8 cellular contexts compared by ENCODE assay signal in the genomic region with DNA sequence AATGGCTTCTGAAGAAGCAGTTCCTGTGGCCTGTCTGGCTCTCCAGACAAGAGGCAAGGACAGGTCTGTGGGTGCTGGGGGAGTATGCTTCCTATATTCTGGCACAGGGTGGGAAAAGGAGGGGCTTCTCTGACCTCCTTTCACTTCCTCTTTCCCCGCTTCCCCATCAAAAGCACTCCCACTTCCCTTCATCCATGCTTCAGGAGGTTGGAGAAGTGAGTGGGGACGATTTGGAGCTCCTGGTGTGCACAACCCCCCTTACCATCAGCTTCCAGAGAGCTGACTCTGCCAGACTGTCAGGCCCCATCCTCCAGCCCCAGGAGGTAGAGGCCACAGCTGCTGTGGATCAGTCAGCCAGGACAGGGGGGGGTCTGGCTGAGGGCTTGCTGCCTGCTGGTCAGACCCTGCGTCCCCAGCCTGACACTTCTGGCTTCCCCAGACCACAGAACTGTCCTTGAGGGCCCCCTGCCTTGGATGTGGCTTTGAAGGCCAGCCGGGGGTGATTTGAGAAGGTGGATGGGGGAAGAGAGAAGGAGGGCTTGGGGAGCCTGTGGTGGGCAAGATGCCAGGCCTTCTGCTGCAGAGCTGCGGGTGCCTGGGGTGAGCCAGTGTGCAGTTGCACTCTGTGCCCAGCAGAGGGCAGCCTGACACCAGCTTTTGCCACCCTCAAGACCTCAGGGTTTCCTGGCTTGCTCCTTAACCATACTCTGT. TPM values are rescaled to one million over a fixed set of nuclear protein-coding genes. Genes with fewer than 3 reads are reported as not detected.
DNase-seq lines count a peak whose midpoint lies in the region; ATAC-seq and TF ChIP-seq lines count a peak whose summit lies in the region.

No MANE protein-coding gene starts in this region.

- 22 to 55% (median 45%) methylated on average over 2 to 5 of the region's 5 CpGs for WGBS in stomach, 5 donors

- no peak overlapping the region for H3K9ac ChIP-seq in Loucy (ENCODE audit: low read depth, low read length, poor library complexity, severe bottlenecking)

- H3K27ac ChIP-seq in neutrophil, result peak overlapping the region; percentile 45
- peak overlapping the region; percentile 37 to 90 (median 88) for H3K27ac ChIP-seq in stomach

- peaks cover 58% of the 10 kb centered on the region; the same call in 1 of the 2 replicates for H3K36me3 ChIP-seq in Loucy (ENCODE audit: insufficient read depth, low read length)
- peaks cover 100% of the 10 kb centered on the region for H3K36me3 ChIP-seq in neutrophil
- peaks cover 61 to 96% (median 92%) of the 10 kb centered on the region in 4 donors for H3K36me3 ChIP-seq in stomach

- no peak for TF ChIP-seq POLR2A in stomach (IDR thresholded peaks at IDR 0.05)

- H2AFZ ChIP-seq in Loucy (ENCODE audit: low read length), result no peak overlapping the region

- no peak overlapping the region for H3K4me2 ChIP-seq in Loucy (ENCODE audit: low read depth, low read length, poor library complexity, severe bottlenecking)

- no peaks in the 10 kb centered on the region for H3K9me2 ChIP-seq in Loucy (replicated peaks; ENCODE audit: low read depth, low read length)

- H3K27me3 ChIP-seq in Loucy (ENCODE audit: insufficient read depth, low read length, poor library complexity, severe bottlenecking) (no peaks in the 10 kb centered on the region), neutrophil (no peaks in the 10 kb centered on the region), stomach (no peaks in the 10 kb centered on the region)

- H3K9me3 ChIP-seq in Loucy (ENCODE audit: insufficient read depth, low read depth, low read length), result no peaks in the 10 kb centered on the region
- H3K9me3 ChIP-seq in neutrophil, result no peaks in the 10 kb centered on the region
- no peaks in the 10 kb centered on the region for H3K9me3 ChIP-seq in stomach

- H3K4me1 ChIP-seq in Loucy (ENCODE audit: insufficient read depth, low read length, poor library complexity, severe bottlenecking), result no peaks in the 10 kb centered on the region
- H3K4me1 ChIP-seq in neutrophil (ENCODE audit: control insufficient read depth in 1 of 2, insufficient read depth in 1 of 2, low read depth in 1 of 2, low read length in 1 of 2), result peaks cover 0 to 4% of the 10 kb centered on the region in 2 experiments
- H3K4me1 ChIP-seq in stomach, result peaks cover 15 to 51% (median 31%) of the 10 kb centered on the region in 4 donors

- H3F3A ChIP-seq in Loucy (ENCODE audit: low read depth), result no peaks in the 10 kb centered on the region

- no peaks in the 10 kb centered on the region for H4K20me1 ChIP-seq in Loucy (ENCODE audit: insufficient read depth, low read length, poor library complexity, severe bottlenecking)

- H3K79me2 ChIP-seq in Loucy (ENCODE audit: insufficient read depth, low read length), result no peaks in the 10 kb centered on the region

- TF ChIP-seq CTCF in GM12801 (IDR thresholded peaks at IDR 0.05; ENCODE audit: extremely low read depth, insufficient read length), result peak; percentile 29
- peak; percentile 84 for TF ChIP-seq CTCF in Loucy (conservative IDR thresholded peaks at IDR 0.05; ENCODE audit: low read length)
- TF ChIP-seq CTCF in fibroblast of villous mesenchyme (IDR thresholded peaks at IDR 0.05; ENCODE audit: insufficient read depth, low read depth, low read length), result peak; percentile 89
- peak; percentile 96 for TF ChIP-seq CTCF in neutrophil (IDR thresholded peaks at IDR 0.05)
- peak in 6 of 7 experiments; percentile 88 to 100 (median 99) for TF ChIP-seq CTCF in stomach (IDR thresholded peaks at IDR 0.05)

- H3K4me3 ChIP-seq in Loucy (ENCODE audit: low read length, poor library complexity, severe bottlenecking) (no peak overlapping the region), fibroblast of villous mesenchyme (ENCODE audit: low read depth, low read length) (no peak overlapping the region), neutrophil (ENCODE audit: low read depth in 1 of 2, low read length in 1 of 2) (no peak overlapping the region), stomach (no peak overlapping the region)

- ATAC-seq in GM21529 (IDR thresholded peaks at IDR 0.05; ENCODE audit: unreplicated experiment), result no peak

- no peak for TF ChIP-seq EP300 in stomach (IDR thresholded peaks at IDR 0.05)

- peak; percentile 24 for DNase-seq in SIG-M5 (lab: John Stamatoyannopoulos, UW)
- peak; percentile 26 for DNase-seq in activated gamma-delta T cell (lab: John Stamatoyannopoulos, UW)
- DNase-seq in fibroblast of villous mesenchyme (ENCODE audit: low read depth), result peak; percentile 92
- peak; percentile 85 for DNase-seq in stomach

- intact Hi-C loops in stomach (cut with DNase I; ENCODE audit: low total_unique reads), result loop anchor here (5.0 to 10.0 kb wide), 2 partner anchors 92 to 304 kb away; a partner anchor contains a TSS

RNA-seq across cellular contexts. Expression of a gene that starts 21.5 kb away (rescaled TPM):
- total RNA-seq in fibroblast of villous mesenchyme, result 17.3 and 23.5 TPM in 2 replicates
- total RNA-seq in stomach, result 10 to 100 TPM in 3 of 5 donors, 1 to 10 TPM in 2; 1.8 to 18.8 (median 16.5) TPM
- 10 to 100 TPM; 28.5 to 39.9 (median 38.6) TPM for polyA plus RNA-seq in stomach

RNA-seq across cellular contexts. Expression of a gene that starts 41.3 kb away (rescaled TPM):
- under 0.01 and 0.32 TPM in 2 replicates for total RNA-seq in fibroblast of villous mesenchyme
- total RNA-seq in stomach, result 10 to 100 TPM; 15.6 to 65.1 (median 23.2) TPM
- 100 to 1,000 TPM in 2 of 3 donors, 10 to 100 TPM in 1; 78.5 to 222 (median 137) TPM for polyA plus RNA-seq in stomach

Comparison
In these comparisons a context has a peak if more than half of its experiments do, and no peak if none do; other contexts are left out.
1. CTCF ChIP-seq: peak in every context shown above with its lines; median percentile 99 in stomach; 96 in neutrophil; 89 in fibroblast of villous mesenchyme; 84 in Loucy; 29 in GM12801.
2. DNase-seq: peak in every context shown above with its lines; median percentile 92 in fibroblast of villous mesenchyme; 85 in stomach; 26 in activated gamma-delta T cell; 24 in SIG-M5.
3. RNA of a gene that starts 41.3 kb away (total RNA-seq): 15.6 to 65.1 TPM in stomach; under 0.01 to 0.32 TPM in fibroblast of villous mesenchyme; every median in the first group is over 10 times any median in the second.